ENCODE assay signal across 8 cellular contexts in the genomic region with DNA sequence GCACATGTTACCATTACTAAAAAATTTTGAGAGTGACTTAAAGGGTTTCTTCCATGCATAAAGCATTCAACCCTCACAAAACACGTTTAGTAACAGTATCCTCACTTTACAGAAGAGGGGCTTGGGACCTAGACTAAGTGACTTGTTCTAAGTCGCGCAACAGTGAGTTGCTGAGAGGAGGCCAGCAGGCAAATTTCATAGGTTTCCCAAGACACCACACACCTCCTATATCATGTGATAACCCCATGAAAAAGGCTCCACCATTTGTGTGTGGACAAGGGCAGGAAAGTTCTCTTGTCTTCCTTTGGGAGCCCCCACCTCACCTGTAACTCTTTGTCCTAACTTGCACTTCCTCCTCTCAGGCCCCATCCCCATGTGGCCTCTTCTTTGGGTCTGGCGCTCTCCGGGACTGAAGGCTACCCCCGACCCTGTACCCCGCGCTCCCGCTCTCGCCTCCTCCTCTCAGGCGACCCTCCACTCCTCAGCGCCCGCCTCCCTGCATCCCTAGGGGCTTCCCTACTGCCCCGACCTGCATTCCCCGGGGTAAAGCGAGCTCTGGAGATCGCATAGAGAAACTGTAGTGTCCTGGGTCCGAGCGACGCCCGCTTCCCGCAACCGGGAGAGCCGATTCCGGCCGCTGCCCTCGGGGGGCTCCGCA. TPM values are rescaled to one million over a fixed set of nuclear protein-coding genes. Genes with fewer than 3 reads are reported as not detected.
A peak's percentile ranks its signal among the peaks of the same experiment; 100 is the strongest.
DNase-seq lines count a peak whose midpoint lies in the region; TF ChIP-seq lines count a peak whose summit lies in the region.

No MANE protein-coding gene starts in this region.

- peaks cover 55% of the 10 kb centered on the region for H3K36me3 Mint-ChIP-seq in activated naive CD8-positive, alpha-beta T cell

- H3K4me3 Mint-ChIP-seq in activated naive CD8-positive, alpha-beta T cell, result peak overlapping the region; percentile 99

- no peak for TF ChIP-seq CTCF in AG09309 (IDR thresholded peaks at IDR 0.05; ENCODE audit: control insufficient read depth, insufficient read depth, low read depth, low read length, missing control alignments)

- H3K9ac ChIP-seq in subcutaneous abdominal adipose tissue (ENCODE audit: low read length in 5 of 5), result peak overlapping the region; percentile 75 to 93 (median 81)

- no peaks in the 10 kb centered on the region for H3K9me3 ChIP-seq in subcutaneous abdominal adipose tissue (ENCODE audit: control insufficient read depth in 5 of 5, low read length in 5 of 5)

- peak overlapping the region; percentile 96 for H3K27ac ChIP-seq in subcutaneous abdominal adipose tissue (ENCODE audit: low read depth, low read length)

- peak overlapping the region; percentile 100 for H3K27ac Mint-ChIP-seq in activated naive CD8-positive, alpha-beta T cell

- no peak for DNase-seq in AG09309 (ENCODE audit: low read depth)
- peak; percentile 77 for DNase-seq in H7
- peak; percentile 10 for DNase-seq in iris pigment epithelial cell (ENCODE audit: low read depth)
- no peak for DNase-seq in SKM-1 (lab: John Stamatoyannopoulos, UW; ENCODE audit: unreplicated experiment)
- DNase-seq in activated CD8-positive, alpha-beta memory T cell treated with anti-CD3 and anti-CD28 coated beads for 24 hours, result no peak
- DNase-seq in cerebellar cortex (ENCODE audit: low spot score), result no peak

- no peaks in the 10 kb centered on the region; the same call in none of the 2 replicates for H3K36me3 ChIP-seq in H7 (replicated peaks; ENCODE audit: control insufficient read depth, insufficient read depth, low read length)
- peaks cover 4 to 56% (median 41%) of the 10 kb centered on the region in 5 donors for H3K36me3 ChIP-seq in subcutaneous abdominal adipose tissue (ENCODE audit: control insufficient read depth in 5 of 5, insufficient read depth in 5 of 5, low read length in 5 of 5)

- H3K27me3 Mint-ChIP-seq in activated naive CD8-positive, alpha-beta T cell, result no peaks in the 10 kb centered on the region

- peaks cover 78% of the 10 kb centered on the region for H3K4me1 Mint-ChIP-seq in activated naive CD8-positive, alpha-beta T cell (ENCODE audit: low read depth)

- peak overlapping the region; percentile 65 for H3K4me3 ChIP-seq in AG09309 (ENCODE audit: control insufficient read depth, low read depth, low read length)
- peak overlapping the region; percentile 49 for H3K4me3 ChIP-seq in H7 (ENCODE audit: insufficient read depth, low read depth, low read length)
- H3K4me3 ChIP-seq in subcutaneous abdominal adipose tissue (ENCODE audit: low read depth in 1 of 5, low read length in 5 of 5), result peak overlapping the region; percentile 77 to 94 (median 91)

- H3K27me3 ChIP-seq in H7 (ENCODE audit: control insufficient read depth, insufficient read depth, low read length) (peaks cover 48% of the 10 kb centered on the region), subcutaneous abdominal adipose tissue (ENCODE audit: control insufficient read depth in 5 of 5, insufficient read depth in 4 of 5, low read length in 5 of 5) (no peaks in the 10 kb centered on the region)

- H3K9me3 Mint-ChIP-seq in activated naive CD8-positive, alpha-beta T cell (ENCODE audit: low read depth), result no peaks in the 10 kb centered on the region

- H3K4me1 ChIP-seq in subcutaneous abdominal adipose tissue (ENCODE audit: control insufficient read depth in 5 of 5, insufficient read depth in 5 of 5, low read length in 5 of 5), result peaks cover 0 to 61% (median 36%) of the 10 kb centered on the region in 5 donors

RNA-seq across cellular contexts. Expression of a gene that starts 0.4 kb away (rescaled TPM):
- 2.6 and 4.6 TPM in 2 replicates for total RNA-seq in H7 (2014; rRNA removed; shearing (Covaris generic))

RNA-seq across cellular contexts. Expression of a gene that starts 4.9 kb away (rescaled TPM):
- total RNA-seq in H7 (2014; rRNA removed; shearing (Covaris generic)), result 1.1 and 2.7 TPM in 2 replicates

RNA-seq across cellular contexts. Expression of a gene that starts 10.1 kb away (rescaled TPM):
- total RNA-seq in H7 (2014; rRNA removed; shearing (Covaris generic)), result 1.7 and 2.8 TPM in 2 replicates

RNA-seq across cellular contexts. Expression of a gene that starts 10.5 kb away (rescaled TPM):
- not detected in 2 replicates for total RNA-seq in H7 (2014; rRNA removed; shearing (Covaris generic))

RNA-seq across cellular contexts. Expression of a gene that starts 26.6 kb away (rescaled TPM):
- not detected in 2 replicates for total RNA-seq in H7 (2014; rRNA removed; shearing (Covaris generic))

Comparison
In these comparisons a context has a peak if more than half of its experiments do, and no peak if none do; other contexts are left out.
1. DNase-seq: peak in H7 (single experiment) and iris pigment epithelial cell (single experiment); none in AG09309 (single experiment), SKM-1 (single experiment), activated CD8-positive, alpha-beta memory T cell treated with anti-CD3 and anti-CD28 coated beads for 24 hours (single experiment) and cerebellar cortex (single experiment).
2. Peak in every context shown above with its lines, with median percentiles within 50 percentile points of each other: H3K4me3 ChIP-seq.